Comparison of ENCODE assay signal across 1 cellular context in the genomic region with DNA sequence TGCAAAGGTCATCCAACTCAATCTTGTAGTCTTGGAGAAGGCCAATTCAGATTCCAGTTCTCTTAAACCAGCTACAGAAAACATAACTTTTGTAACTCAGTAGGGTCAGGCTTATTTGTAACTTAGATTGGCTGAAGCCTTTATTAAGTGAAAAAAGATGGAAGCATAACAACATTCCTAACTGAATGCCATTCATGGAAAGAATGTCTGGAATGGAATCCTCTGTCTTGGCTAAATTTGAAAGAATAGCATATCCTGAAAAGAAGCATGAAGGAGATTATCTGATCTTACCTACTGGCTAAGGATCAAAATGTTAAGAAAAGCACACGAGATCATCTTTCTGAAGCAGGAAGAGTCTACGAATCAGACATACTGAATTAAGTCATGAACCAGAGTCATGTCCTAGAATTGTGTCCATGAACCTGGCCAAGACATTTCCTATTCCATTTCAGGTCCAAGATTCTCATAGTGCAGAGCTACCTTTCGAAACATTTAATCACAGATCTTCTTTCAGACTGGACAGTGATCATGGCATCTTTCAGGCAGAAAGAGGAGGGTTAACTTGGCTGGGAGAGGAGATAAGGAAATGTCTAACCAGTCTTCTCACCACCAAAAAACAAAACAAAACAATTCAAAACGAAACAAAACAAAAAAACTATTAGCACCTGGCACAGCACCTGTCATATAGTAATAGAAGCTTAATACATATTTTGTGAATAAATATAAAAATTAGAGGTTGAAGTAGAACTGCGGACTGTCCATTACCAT.
TF ChIP-seq lines count a peak whose summit lies in the region.

No MANE protein-coding gene starts in this region.

TF ChIP-seq in HCT116, 20 proteins besides CTCF, POLR2A, EP300 and RAD21 (continued from another document):
- TF ChIP-seq SRF (IDR thresholded peaks at IDR 0.05; ENCODE audit: low read depth), result no peak
- no peak for TF ChIP-seq ZNF274 (IDR thresholded peaks at IDR 0.05; ENCODE audit: low read depth, low read length)
- no peak for TF ChIP-seq SP1 (IDR thresholded peaks at IDR 0.05; ENCODE audit: low read depth)
- TF ChIP-seq CEBPB (IDR thresholded peaks at IDR 0.05; ENCODE audit: low read depth), result no peak
- TF ChIP-seq ZFX (IDR thresholded peaks at IDR 0.05), result no peak
- no peak for TF ChIP-seq FOSL1 (IDR thresholded peaks at IDR 0.05; ENCODE audit: low read depth)
- no peak for TF ChIP-seq POLR2AphosphoS5 (IDR thresholded peaks at IDR 0.05; ENCODE audit: low read depth, low read length)
- TF ChIP-seq YY1 (IDR thresholded peaks at IDR 0.05; ENCODE audit: extremely low read depth, insufficient replicate concordance, low read depth, low read length), result no peak
- TF ChIP-seq, protein P1, sequence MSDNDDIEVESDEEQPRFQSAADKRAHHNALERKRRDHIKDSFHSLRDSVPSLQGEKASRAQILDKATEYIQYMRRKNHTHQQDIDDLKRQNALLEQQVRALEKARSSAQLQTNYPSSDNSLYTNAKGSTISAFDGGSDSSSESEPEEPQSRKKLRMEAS (IDR thresholded peaks at IDR 0.05), result no peak
- TF ChIP-seq SIN3A (IDR thresholded peaks at IDR 0.05; ENCODE audit: low read depth), result no peak
- no peak for TF ChIP-seq ELF1 (IDR thresholded peaks at IDR 0.05; ENCODE audit: borderline replicate concordance, low read depth)
- TF ChIP-seq TCF7L2 (IDR thresholded peaks at IDR 0.05; ENCODE audit: borderline replicate concordance, extremely low read depth, insufficient read depth, insufficient read length), result no peak
- TF ChIP-seq JUND (IDR thresholded peaks at IDR 0.05), result no peak
- no peak for TF ChIP-seq EZH2 (IDR thresholded peaks at IDR 0.05)
